18 cellular contexts compared by ENCODE assay signal in the genomic region with DNA sequence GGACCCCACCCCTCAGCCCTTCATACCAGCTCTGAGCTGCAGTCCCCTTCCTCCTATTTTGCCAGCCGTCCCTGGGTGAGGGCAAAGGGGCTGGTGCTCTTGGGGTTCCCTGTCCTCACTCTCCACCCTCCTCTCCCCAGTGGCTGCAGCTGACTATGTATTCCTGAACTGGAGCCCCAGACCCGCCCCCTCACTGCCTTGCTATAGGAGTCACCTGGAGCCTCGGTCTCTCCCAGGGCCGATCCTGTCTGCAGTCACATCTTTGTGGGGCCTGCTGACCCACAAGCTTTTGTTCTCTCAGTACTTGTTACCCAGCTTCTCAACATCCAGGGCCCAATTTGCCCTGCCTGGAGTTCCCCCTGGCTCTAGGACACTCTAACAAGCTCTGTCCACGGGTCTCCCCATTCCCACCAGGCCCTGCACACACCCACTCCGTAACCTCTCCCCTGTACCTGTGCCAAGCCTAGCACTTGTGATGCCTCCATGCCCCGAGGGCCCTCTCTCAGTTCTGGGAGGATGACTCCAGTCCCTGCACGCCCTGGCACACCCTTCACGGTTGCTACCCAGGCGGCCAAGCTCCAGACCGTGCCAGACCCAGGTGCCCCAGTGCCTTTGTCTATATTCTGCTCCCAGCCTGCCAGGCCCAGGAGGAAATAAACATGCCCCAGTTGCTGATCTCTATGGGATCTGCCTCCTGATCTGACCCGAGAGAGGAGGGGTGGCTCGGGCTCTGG. TPM values are rescaled to one million over a fixed set of nuclear protein-coding genes. Genes with fewer than 3 reads are reported as not detected.
DNase-seq lines count a peak whose midpoint lies in the region; ATAC-seq and TF ChIP-seq lines count a peak whose summit lies in the region.
"Had no signal": no experiment of that assay in that cellular context is flagged by ENCODE, and none has a peak within 500 bp of the region (broad histone marks: within the 10 kb centered on the region; RNA-seq: fewer than 3 reads in every experiment).

No MANE protein-coding gene starts in this region.

- H3K4me3 ChIP-seq in Panc1 (ENCODE audit: low read depth in 2 of 2, low read length in 2 of 2) (no peak overlapping the region), endodermal cell (ENCODE audit: low read length) (no peak overlapping the region)
- H3K4me3 ChIP-seq: GM23338, testis had no signal

- H3K36me3 ChIP-seq in Panc1 (ENCODE audit: control insufficient read depth, insufficient read depth, low read length) = peaks cover 8% of the 10 kb centered on the region; the same call in 1 of the 2 replicates
- H3K36me3 ChIP-seq in endodermal cell (ENCODE audit: control insufficient read depth, insufficient read depth, low read length) = peaks cover 83% of the 10 kb centered on the region

- H3K27ac Mint-ChIP-seq in endodermal cell (peak overlapping the region; percentile 86), progenitor cell of endocrine pancreas (peak overlapping the region; percentile 81)
- H3K27ac Mint-ChIP-seq: activated CD4-positive, alpha-beta memory T cell treated with anti-CD3 and anti-CD28 coated beads, Interleukin-2, amount 10 ng/mL, durations not matched to agents 7 days and 5 days; GM23338 had no signal

- POLR2A ChIA-PET in Panc1 (lab: Charles Lee) = no interaction called here

- peaks cover 72% of the 10 kb centered on the region for H3K36me3 Mint-ChIP-seq in endodermal cell (ENCODE audit: low read depth)
- peaks cover 18% of the 10 kb centered on the region for H3K36me3 Mint-ChIP-seq in progenitor cell of endocrine pancreas (ENCODE audit: insufficient read depth)

- H3K4me1 Mint-ChIP-seq in endodermal cell (peaks cover 6% of the 10 kb centered on the region), progenitor cell of endocrine pancreas (ENCODE audit: low read depth) (no peaks in the 10 kb centered on the region)
- H3K4me1 Mint-ChIP-seq: brain had no signal

- CTCF ChIA-PET in Panc1 (lab: Charles Lee) = no interaction called here

- no peaks in the 10 kb centered on the region for H3K27me3 Mint-ChIP-seq in endodermal cell (ENCODE audit: insufficient read depth)
- H3K27me3 Mint-ChIP-seq in progenitor cell of endocrine pancreas = no peaks in the 10 kb centered on the region
- H3K27me3 Mint-ChIP-seq: activated CD4-positive, alpha-beta memory T cell treated with anti-CD3 and anti-CD28 coated beads, Interleukin-2, amount 10 ng/mL, durations not matched to agents 7 days and 5 days had no signal

- DNase-seq in Panc1 (ENCODE audit: low read depth, low spot score) (no peak), endodermal cell (no peak), progenitor cell of endocrine pancreas (ENCODE audit: low spot score, unreplicated experiment) (no peak), cerebellum (ENCODE audit: low spot score) (no peak), T-helper 2 cell (no peak)
- DNase-seq: activated CD4-positive, alpha-beta memory T cell treated with anti-CD3 and anti-CD28 coated beads, Interleukin-2, amount 10 ng/mL, durations not matched to agents 7 days and 5 days; EL; hippocampal formation; NCI-H1930; NCI-H774; SHP77; small intestine; testis had no signal

- TF ChIP-seq CTCF in Panc1 (IDR thresholded peaks at IDR 0.05) = no peak
- TF ChIP-seq CTCF in endodermal cell (conservative IDR thresholded peaks at IDR 0.05) = no peak
- no peak for TF ChIP-seq CTCF in progenitor cell of endocrine pancreas (IDR thresholded peaks at IDR 0.05; ENCODE audit: unreplicated experiment)

- H3K27me3 ChIP-seq in Panc1 (ENCODE audit: control insufficient read depth, insufficient read depth, low read length) (no peaks in the 10 kb centered on the region), endodermal cell (ENCODE audit: control insufficient read depth, insufficient read depth, low read length, poor library complexity, severe bottlenecking) (no peaks in the 10 kb centered on the region)
- H3K27me3 ChIP-seq: testis had no signal

- H3K9me3 ChIP-seq in Panc1 (ENCODE audit: control insufficient read depth, insufficient read depth, low read depth, low read length) (no peaks in the 10 kb centered on the region), endodermal cell (ENCODE audit: control insufficient read depth, low read length) (no peaks in the 10 kb centered on the region)
- H3K9me3 ChIP-seq: testis had no signal

- 95 to 96% methylated on average over 8 to 13 of the region's 13 CpGs for WGBS in endodermal cell (ENCODE audit: insufficient coverage in 1 of 2, insufficient read length in 1 of 2), 2 experiments

- no peaks in the 10 kb centered on the region for H3K9me3 Mint-ChIP-seq in endodermal cell
- no peaks in the 10 kb centered on the region for H3K9me3 Mint-ChIP-seq in progenitor cell of endocrine pancreas (ENCODE audit: low read depth)
- H3K9me3 Mint-ChIP-seq: activated CD4-positive, alpha-beta memory T cell treated with anti-CD3 and anti-CD28 coated beads, Interleukin-2, amount 10 ng/mL, durations not matched to agents 7 days and 5 days; brain; CD14-positive monocyte; GM23338 had no signal

- no peak overlapping the region for H3K9ac ChIP-seq in endodermal cell (ENCODE audit: extremely low read depth, low read length, poor library complexity, severe bottlenecking)

- H3K4me1 ChIP-seq in Panc1 (ENCODE audit: control insufficient read depth, insufficient read depth, low read length) (no peaks in the 10 kb centered on the region), endodermal cell (ENCODE audit: control insufficient read depth, insufficient read depth, low read length) (no peaks in the 10 kb centered on the region)

- H3K4me3 Mint-ChIP-seq in endodermal cell = no peak overlapping the region
- H3K4me3 Mint-ChIP-seq in progenitor cell of endocrine pancreas (ENCODE audit: low read depth) = no peak overlapping the region
- H3K4me3 Mint-ChIP-seq: activated CD4-positive, alpha-beta memory T cell treated with anti-CD3 and anti-CD28 coated beads, Interleukin-2, amount 10 ng/mL, durations not matched to agents 7 days and 5 days; brain; CD14-positive monocyte had no signal

- ATAC-seq in Panc1 (no peak), GM18519 (IDR thresholded peaks at IDR 0.05; ENCODE audit: low FRiP score, unreplicated experiment) (no peak)
- ATAC-seq: GM23338 had no signal

- intact Hi-C loops in Panc1 (cut with micrococcal nuclease; ENCODE audit: unreplicated experiment) = no loop called here

- BruUV-seq in Panc1 (replicated peaks; lab: Mats Ljungman, UMichigan) = TSS peak; percentile 70

- no peak overlapping the region for H3K27ac ChIP-seq in Panc1 (ENCODE audit: low read length)
- H3K27ac ChIP-seq in endodermal cell (ENCODE audit: low read depth, low read length) = no peak overlapping the region

- in situ Hi-C loops in Panc1 (cut with HindIII; ENCODE audit: low pct_unique_long_range_greater_than_20kb, low sequenced_read_pairs) = no loop called here

RNA-seq across cellular contexts. Expression of gene COX7A1, which starts 2.4 kb away (rescaled TPM):
- total RNA-seq in Panc1 (2021; ENCODE audit: unreplicated experiment) = 0.33 TPM
- polyA plus RNA-seq in Panc1 (2012; ENCODE audit: insufficient read length) = not detected
- total RNA-seq in endodermal cell = 1 to 10 TPM; 1.4 to 2.4 TPM
- polyA plus RNA-seq in endodermal cell (2013, experiment 1 of 2) = not detected
- not detected for polyA plus RNA-seq in endodermal cell (2013, experiment 2 of 2)
- total RNA-seq in progenitor cell of endocrine pancreas = not detected in 2 replicates
- 1.8 TPM for total RNA-seq in cerebellum
- total RNA-seq: activated CD4-positive, alpha-beta memory T cell treated with anti-CD3 and anti-CD28 coated beads, Interleukin-2, amount 10 ng/mL, durations not matched to agents 7 days and 5 days had no signal
- polyA plus RNA-seq: CD14-positive monocyte had no signal

RNA-seq across cellular contexts. Expression of gene CAPNS1, which starts 10.0 kb away (rescaled TPM):
- 1,158 TPM for total RNA-seq in Panc1 (2021; ENCODE audit: unreplicated experiment)
- 2,031 TPM for polyA plus RNA-seq in Panc1 (2012; ENCODE audit: insufficient read length)
- total RNA-seq in endodermal cell = 100 to 1,000 TPM; 633 to 714 TPM
- 405 TPM for polyA plus RNA-seq in endodermal cell (2013, experiment 1 of 2)
- 436 TPM for polyA plus RNA-seq in endodermal cell (2013, experiment 2 of 2)
- total RNA-seq in progenitor cell of endocrine pancreas = 427 and 435 TPM in 2 replicates
- total RNA-seq in cerebellum = 89.6 TPM

RNA-seq across cellular contexts. Expression of gene TBCB, which starts 34.6 kb away (rescaled TPM):
- total RNA-seq in Panc1 (2021; ENCODE audit: unreplicated experiment) = 496 TPM
- 864 TPM for polyA plus RNA-seq in Panc1 (2012; ENCODE audit: insufficient read length)
- total RNA-seq in endodermal cell = 100 to 1,000 TPM; 189 to 194 TPM
- polyA plus RNA-seq in endodermal cell (2013, experiment 1 of 2) = 216 TPM
- polyA plus RNA-seq in endodermal cell (2013, experiment 2 of 2) = 209 TPM
- total RNA-seq in progenitor cell of endocrine pancreas = 138 and 148 TPM in 2 replicates
- 145 TPM for total RNA-seq in cerebellum

RNA-seq across cellular contexts. Expression of gene POLR2I, which starts 35.2 kb away (rescaled TPM):
- 174 TPM for total RNA-seq in Panc1 (2021; ENCODE audit: unreplicated experiment)
- 449 TPM for polyA plus RNA-seq in Panc1 (2012; ENCODE audit: insufficient read length)
- 100 to 1,000 TPM; 102 to 132 TPM for total RNA-seq in endodermal cell
- 99.2 TPM for polyA plus RNA-seq in endodermal cell (2013, experiment 1 of 2)
- 100 TPM for polyA plus RNA-seq in endodermal cell (2013, experiment 2 of 2)
- 84.8 and 85.8 TPM in 2 replicates for total RNA-seq in progenitor cell of endocrine pancreas
- total RNA-seq in cerebellum = 58.7 TPM

RNA-seq across cellular contexts. Expression of gene OVOL3, which starts 38.9 kb away (rescaled TPM):
- total RNA-seq in Panc1 (2021; ENCODE audit: unreplicated experiment) = 0.44 TPM
- polyA plus RNA-seq in Panc1 (2012; ENCODE audit: insufficient read length) = 1.1 TPM
- not detected for total RNA-seq in endodermal cell
- polyA plus RNA-seq in endodermal cell (2013, experiment 1 of 2) = not detected
- polyA plus RNA-seq in endodermal cell (2013, experiment 2 of 2) = not detected
- total RNA-seq in progenitor cell of endocrine pancreas = 0.47 TPM in 1 of 2 replicates, not detected in the other
- not detected for total RNA-seq in cerebellum
- total RNA-seq: activated CD4-positive, alpha-beta memory T cell treated with anti-CD3 and anti-CD28 coated beads, Interleukin-2, amount 10 ng/mL, durations not matched to agents 7 days and 5 days; GM23338; lung microvascular endothelial cell had no signal
- polyA plus RNA-seq: CD14-positive monocyte, GM23338, small intestine had no signal
